Comparison of ENCODE assay signal across 16 cellular contexts in the genomic region with DNA sequence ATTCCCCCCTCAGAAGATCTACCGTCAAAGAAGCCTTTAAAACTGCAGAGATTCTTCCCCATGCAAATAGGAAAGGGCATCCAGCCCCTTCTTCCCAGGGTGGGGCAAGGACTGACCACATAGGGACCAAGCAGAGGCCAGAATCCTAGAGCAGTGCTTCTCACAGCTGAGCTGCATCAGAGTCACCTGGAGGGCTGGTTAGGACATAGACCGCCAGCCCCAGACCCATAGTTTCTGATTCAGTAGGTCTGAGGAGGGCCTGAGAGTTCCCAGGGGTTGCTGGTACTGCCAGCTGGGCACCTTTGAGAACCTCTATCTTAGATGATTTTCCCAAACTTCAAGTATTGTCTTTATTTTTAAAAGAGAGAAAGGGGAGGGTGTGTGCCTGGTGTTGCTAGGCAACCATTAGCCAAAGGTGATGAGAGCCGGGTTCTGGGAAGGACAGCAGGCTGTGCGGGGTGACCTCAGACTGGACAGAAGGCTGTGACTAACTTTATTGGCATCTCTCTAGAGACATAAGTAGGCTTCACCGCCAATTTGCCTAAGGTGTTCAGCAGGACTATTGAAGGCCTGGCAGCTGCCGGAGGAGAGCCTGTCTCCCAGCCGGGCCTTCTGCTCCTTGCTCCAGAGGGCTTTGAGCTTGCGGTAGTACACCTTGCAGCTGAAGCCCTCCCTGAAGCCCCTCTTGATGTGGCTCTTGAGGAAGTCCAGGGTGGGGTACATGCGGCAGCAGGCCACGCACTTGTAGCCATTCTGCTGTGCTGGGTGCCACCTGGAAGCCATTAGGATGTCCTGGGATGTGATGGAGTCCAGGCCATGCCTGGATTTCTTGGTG. TPM values are rescaled to one million over a fixed set of nuclear protein-coding genes. Genes with fewer than 3 reads are reported as not detected.
DNase-seq lines count a peak whose midpoint lies in the region; ATAC-seq and TF ChIP-seq lines count a peak whose summit lies in the region.
"Had no signal": no experiment of that assay in that cellular context is flagged by ENCODE, and none has a peak within 500 bp of the region (broad histone marks: within the 10 kb centered on the region; RNA-seq: fewer than 3 reads in every experiment).

No MANE protein-coding gene starts in this region.

- 86 to 90% methylated on average over 7 to 10 of the region's 10 CpGs for WGBS in upper lobe of left lung, 2 donors

- H3K4me3 ChIP-seq in RWPE2 (ENCODE audit: severe bottlenecking) (no peak overlapping the region), upper lobe of left lung (no peak overlapping the region)
- H3K4me3 ChIP-seq: GM12878, SK-N-MC, tibial nerve had no signal

- H3K36me3 ChIP-seq in RWPE2 (ENCODE audit: low read depth) (no peaks in the 10 kb centered on the region), upper lobe of left lung (no peaks in the 10 kb centered on the region)

- DNase-seq in DMS53 (lab: John Stamatoyannopoulos, UW) = peak; percentile 42
- DNase-seq in DMS53 treated with DMSO at 0.1 percent for 48 hours (lab: John Stamatoyannopoulos, UW; ENCODE audit: unreplicated experiment) = no peak
- DNase-seq in RWPE2 (ENCODE audit: low spot score) = peak; percentile 80
- DNase-seq in glomerular visceral epithelial cell (ENCODE audit: extremely low spot score) = peak; percentile 86
- DNase-seq in upper lobe of left lung = peak in 1 of 2 donors; percentile 74
- DNase-seq in C1 segment of cervical spinal cord (lab: John Stamatoyannopoulos, UW) = no peak
- DNase-seq in NCI-H1417 treated with DMSO at 0.1 percent for 48 hours (lab: John Stamatoyannopoulos, UW) = no peak
- DNase-seq: activated CD4-positive, CD25-positive, alpha-beta regulatory T cell treated with anti-CD3 and anti-CD28 coated beads, Interleukin-2, amount 50 U/mL, for 72 hours; glutamatergic neuron; left ventricle myocardium superior; NCI-H146; occipital lobe had no signal

- H3K27ac ChIP-seq in RWPE2 (ENCODE audit: poor library complexity, severe bottlenecking) (peak overlapping the region; percentile 46), upper lobe of left lung (peak overlapping the region in 2 of 4 donors; percentile 20 to 42)
- H3K27ac ChIP-seq: SK-N-MC, tibial nerve had no signal

- H3K4me1 ChIP-seq in RWPE2 (ENCODE audit: insufficient read depth, poor library complexity, severe bottlenecking) (peaks cover 19% of the 10 kb centered on the region), upper lobe of left lung (no peaks in the 10 kb centered on the region)

- peak; percentile 94 for ATAC-seq in RWPE2 (ENCODE audit: low read depth)
- ATAC-seq in upper lobe of left lung (ENCODE audit: low FRiP score in 2 of 2) = peak; percentile 31 to 78
- ATAC-seq in SK-N-SH treated with all-trans-retinoic acid at 6 μM for 48 hours = no peak; the same call in 2 of the 3 replicates
- ATAC-seq: GM12878 had no signal

- H3K27me3 ChIP-seq in RWPE2 (ENCODE audit: insufficient read depth, poor library complexity, severe bottlenecking) = no peaks in the 10 kb centered on the region
- H3K27me3 ChIP-seq in upper lobe of left lung = no peaks in the 10 kb centered on the region
- H3K27me3 ChIP-seq: tibial nerve had no signal

- H3K9me3 ChIP-seq in RWPE2 (ENCODE audit: severe bottlenecking) (no peaks in the 10 kb centered on the region), upper lobe of left lung (no peaks in the 10 kb centered on the region)
- H3K9me3 ChIP-seq: tibial nerve had no signal

- TF ChIP-seq CTCF in RWPE2 (IDR thresholded peaks at IDR 0.05; ENCODE audit: poor library complexity, severe bottlenecking) (no peak), upper lobe of left lung (IDR thresholded peaks at IDR 0.05) (no peak)

- TF ChIP-seq EP300 in upper lobe of left lung (IDR thresholded peaks at IDR 0.05) = peak in 1 of 4 donors; percentile 8

- TF ChIP-seq POLR2A in upper lobe of left lung (IDR thresholded peaks at IDR 0.05) = no peak

TF ChIP-seq in SK-N-SH treated with all-trans-retinoic acid at 6 μM for 48 hours, 23 proteins besides CTCF, POLR2A, EP300 and RAD21:
- TF ChIP-seq PPARA (CRISPR knock-in tag; IDR thresholded peaks at IDR 0.05; ENCODE audit: borderline replicate concordance) (no peak), SNAI2 (CRISPR knock-in tag; IDR thresholded peaks at IDR 0.05) (no peak), ISL1 (CRISPR knock-in tag; IDR thresholded peaks at IDR 0.05) (no peak), ZFP3 (CRISPR knock-in tag; IDR thresholded peaks at IDR 0.05) (no peak), TCF4 (CRISPR knock-in tag; IDR thresholded peaks at IDR 0.05; ENCODE audit: borderline replicate concordance) (no peak), ZNF70 (CRISPR knock-in tag; IDR thresholded peaks at IDR 0.05) (no peak), TSHZ2 (CRISPR knock-in tag; IDR thresholded peaks at IDR 0.05) (no peak), GLIS3 (CRISPR knock-in tag; IDR thresholded peaks at IDR 0.05) (no peak), ZNF565 (CRISPR knock-in tag; conservative IDR thresholded peaks at IDR 0.05; ENCODE audit: low read depth) (no peak), BACH2 (CRISPR knock-in tag; IDR thresholded peaks at IDR 0.05; ENCODE audit: borderline replicate concordance) (no peak), TOX (CRISPR knock-in tag; IDR thresholded peaks at IDR 0.05; ENCODE audit: borderline replicate concordance) (no peak), ZC3H10 (CRISPR knock-in tag; IDR thresholded peaks at IDR 0.05) (no peak), ZNF8 (CRISPR knock-in tag; IDR thresholded peaks at IDR 0.05) (no peak), ZFP30 (CRISPR knock-in tag; IDR thresholded peaks at IDR 0.05) (no peak)
- TF ChIP-seq, protein P1, sequence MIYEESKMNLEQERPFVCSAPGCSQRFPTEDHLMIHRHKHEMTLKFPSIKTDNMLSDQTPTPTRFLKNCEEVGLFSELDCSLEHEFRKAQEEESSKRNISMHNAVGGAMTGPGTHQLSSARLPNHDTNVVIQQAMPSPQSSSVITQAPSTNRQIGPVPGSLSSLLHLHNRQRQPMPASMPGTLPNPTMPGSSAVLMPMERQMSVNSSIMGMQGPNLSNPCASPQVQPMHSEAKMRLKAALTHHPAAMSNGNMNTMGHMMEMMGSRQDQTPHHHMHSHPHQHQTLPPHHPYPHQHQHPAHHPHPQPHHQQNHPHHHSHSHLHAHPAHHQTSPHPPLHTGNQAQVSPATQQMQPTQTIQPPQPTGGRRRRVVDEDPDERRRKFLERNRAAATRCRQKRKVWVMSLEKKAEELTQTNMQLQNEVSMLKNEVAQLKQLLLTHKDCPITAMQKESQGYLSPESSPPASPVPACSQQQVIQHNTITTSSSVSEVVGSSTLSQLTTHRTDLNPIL (CRISPR knock-in tag; IDR thresholded peaks at IDR 0.05; ENCODE audit: low read depth) = no peak
- TF ChIP-seq, protein P2, sequence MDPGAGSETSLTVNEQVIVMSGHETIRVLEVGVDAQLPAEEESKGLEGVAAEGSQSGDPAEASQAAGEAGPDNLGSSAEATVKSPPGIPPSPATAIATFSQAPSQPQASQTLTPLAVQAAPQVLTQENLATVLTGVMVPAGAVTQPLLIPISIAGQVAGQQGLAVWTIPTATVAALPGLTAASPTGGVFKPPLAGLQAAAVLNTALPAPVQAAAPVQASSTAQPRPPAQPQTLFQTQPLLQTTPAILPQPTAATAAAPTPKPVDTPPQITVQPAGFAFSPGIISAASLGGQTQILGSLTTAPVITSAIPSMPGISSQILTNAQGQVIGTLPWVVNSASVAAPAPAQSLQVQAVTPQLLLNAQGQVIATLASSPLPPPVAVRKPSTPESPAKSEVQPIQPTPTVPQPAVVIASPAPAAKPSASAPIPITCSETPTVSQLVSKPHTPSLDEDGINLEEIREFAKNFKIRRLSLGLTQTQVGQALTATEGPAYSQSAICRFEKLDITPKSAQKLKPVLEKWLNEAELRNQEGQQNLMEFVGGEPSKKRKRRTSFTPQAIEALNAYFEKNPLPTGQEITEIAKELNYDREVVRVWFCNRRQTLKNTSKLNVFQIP (CRISPR knock-in tag; IDR thresholded peaks at IDR 0.05; ENCODE audit: borderline replicate concordance, low read depth) = no peak

RNA-seq across cellular contexts. Expression of gene SPATA46, which starts 2.9 kb away (rescaled TPM):
- total RNA-seq in upper lobe of left lung = not detected
- total RNA-seq: GM12878, left ventricle myocardium superior, occipital lobe, tibial nerve had no signal

RNA-seq across cellular contexts. Expression of gene C1orf226, which starts 7.8 kb away (rescaled TPM):
- 10 to 100 TPM in 5 of 6 donors, 1 to 10 TPM in 1; 7.2 to 16.7 (median 10.9) TPM for total RNA-seq in upper lobe of left lung
- total RNA-seq: GM12878 had no signal

RNA-seq across cellular contexts. Expression of gene SH2D1B, which starts 38.2 kb away (rescaled TPM):
- 1 to 10 TPM in 4 of 6 donors, under 1 TPM in 1, not detected in 1; 0.61 to 3.4 (median 1.1) TPM for total RNA-seq in upper lobe of left lung
- total RNA-seq: GM12878, occipital lobe, tibial nerve had no signal

Comparison
In these comparisons a context has a peak if more than half of its experiments do, and no peak if none do; other contexts are left out.
1. DNase-seq: peak in DMS53 (single experiment), RWPE2 (single experiment) and glomerular visceral epithelial cell (single experiment); none in DMS53 treated with DMSO at 0.1 percent for 48 hours (single experiment), C1 segment of cervical spinal cord (0 of 14) and NCI-H1417 treated with DMSO at 0.1 percent for 48 hours (single experiment).